Comparison of ENCODE assay signal across 19 cellular contexts in the genomic region with DNA sequence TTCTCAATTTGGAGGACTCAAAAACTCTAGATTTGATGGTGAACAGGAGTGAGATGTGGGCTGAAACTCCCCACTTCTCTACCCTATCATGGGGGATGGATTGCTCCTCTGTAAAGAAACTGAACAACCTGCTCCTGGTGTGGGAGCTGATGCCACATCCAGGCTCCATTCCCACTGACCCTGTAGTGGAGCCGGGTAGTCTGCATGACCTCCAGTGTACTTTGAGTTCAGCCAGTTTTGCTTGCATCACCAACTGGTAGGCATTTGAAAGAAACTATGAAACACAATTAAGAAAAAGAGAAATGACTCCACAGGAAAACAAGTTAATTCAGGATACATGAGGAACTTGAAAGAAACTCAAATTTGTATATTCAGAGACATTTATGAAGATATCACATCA. TPM values are rescaled to one million over a fixed set of nuclear protein-coding genes. Genes with fewer than 3 reads are reported as not detected.
A peak's percentile ranks its signal among the peaks of the same experiment; 100 is the strongest.
DNase-seq lines count a peak whose midpoint lies in the region; ATAC-seq, FAIRE-seq and TF ChIP-seq lines count a peak whose summit lies in the region.
"Had no signal": no experiment of that assay in that cellular context is flagged by ENCODE, and none has a peak within 500 bp of the region (broad histone marks: within the 10 kb centered on the region; RNA-seq: fewer than 3 reads in every experiment).

No MANE protein-coding gene starts in this region.

- H3K56ac ChIP-seq in IMR-90 (ENCODE audit: extremely low read depth, insufficient read depth, low read length) (no peak overlapping the region), H1 (replicated peaks; ENCODE audit: insufficient read length, low read depth, low read length) (no peak overlapping the region)

- H3K27me3 ChIP-seq in Caco-2 (replicated peaks; ENCODE audit: control insufficient read depth, insufficient read depth, low read length) (no peaks in the 10 kb centered on the region), IMR-90 (ENCODE audit: control insufficient read depth, insufficient read depth, low read length) (no peaks in the 10 kb centered on the region), H1 (replicated peaks in 1 of 4; ENCODE audit: control insufficient read depth in 3 of 4, extremely low read depth in 1 of 4, insufficient read depth in 3 of 4, low read length in 3 of 4) (no peaks in the 10 kb centered on the region), hepatocyte (no peaks in the 10 kb centered on the region)
- H3K27me3 ChIP-seq: SJSA1 had no signal

- H3K4me3 Mint-ChIP-seq in Caco-2 (ENCODE audit: unreplicated experiment): no peak overlapping the region
- H3K4me3 Mint-ChIP-seq in mesothelial cell of epicardium: no peak overlapping the region
- H3K4me3 Mint-ChIP-seq: CD4-positive, CD25-positive, alpha-beta regulatory T cell had no signal

- H3K4me2 ChIP-seq in IMR-90 (ENCODE audit: low read depth, low read length) (no peak overlapping the region), H1 (ENCODE audit: insufficient read depth in 1 of 2, low read depth in 2 of 2, low read length in 2 of 2) (no peak overlapping the region), hepatocyte (no peak overlapping the region)

- H3K27ac Mint-ChIP-seq in Caco-2 (ENCODE audit: unreplicated experiment) (peak overlapping the region; percentile 49), mesothelial cell of epicardium (peak overlapping the region; percentile 13)
- H3K27ac Mint-ChIP-seq: CD4-positive, CD25-positive, alpha-beta regulatory T cell had no signal

- H3K23ac ChIP-seq in IMR-90 (ENCODE audit: low read depth, low read length): no peak overlapping the region
- no peak overlapping the region for H3K23ac ChIP-seq in H1 (ENCODE audit: insufficient read length)

- TF ChIP-seq POLR2A in IMR-90 (IDR thresholded peaks at IDR 0.05; ENCODE audit: low read depth, low read length): no peak
- no peak for TF ChIP-seq POLR2A in H1 (IDR thresholded peaks at IDR 0.05; ENCODE audit: control extremely low read depth in 1 of 2, low read depth in 2 of 2, low read length in 2 of 2)

- no peak overlapping the region for H2AK9ac ChIP-seq in IMR-90 (replicated peaks; ENCODE audit: low read depth, low read length, poor library complexity)

- no peak for ATAC-seq in IMR-90 (ENCODE audit: low read depth)
- ATAC-seq: GM12878, Right ventricle myocardium inferior had no signal

- 0 out of 2 replicates have a peak overlapping the region, but pooled peaks have one; percentile 22 for H2BK12ac ChIP-seq in H1 (ENCODE audit: low read depth, low read length)

- intact Hi-C loops in Caco-2 (cut with micrococcal nuclease; ENCODE audit: unreplicated experiment) (no loop called here), IMR-90 (cut with micrococcal nuclease) (no loop called here)

- no peak for TF ChIP-seq CTCF in Caco-2 (IDR thresholded peaks at IDR 0.05; ENCODE audit: insufficient read depth in 1 of 2, low read depth in 1 of 2, low read length in 1 of 2, severe bottlenecking in 1 of 2, unreplicated experiment in 1 of 2)
- TF ChIP-seq CTCF in IMR-90 (conservative IDR thresholded peaks at IDR 0.05; ENCODE audit: low read depth, low read length): no peak
- no peak for TF ChIP-seq CTCF in H1 (IDR thresholded peaks at IDR 0.05; ENCODE audit: control extremely low read depth in 1 of 3, insufficient read depth in 1 of 3, low read depth in 1 of 3, low read length in 3 of 3)
- no peak for TF ChIP-seq CTCF in mesothelial cell of epicardium (IDR thresholded peaks at IDR 0.05; ENCODE audit: unreplicated experiment)
- TF ChIP-seq CTCF in hepatocyte (IDR thresholded peaks at IDR 0.05; ENCODE audit: poor library complexity): no peak

- BruUV-seq in Caco-2 (replicated peaks; lab: Mats Ljungman, UMichigan) (no TSS peak), IMR-90 (replicated peaks; lab: Mats Ljungman, UMichigan) (no TSS peak)

- DNase-seq in Caco-2 (no peak), IMR-90 (no peak), H1 (ENCODE audit: low read depth in 1 of 2, low spot score in 2 of 2) (no peak), mesothelial cell of epicardium (ENCODE audit: low spot score in 2 of 2, unreplicated experiment in 2 of 2) (no peak), hepatocyte (ENCODE audit: low spot score) (no peak), retina (no peak)
- DNase-seq in stimulated activated CD4-positive, alpha-beta T cell treated with anti-CD3 and anti-CD28 coated beads, Interleukin-4, amount 100 ng/mL, for 4 hours: no peak
- DNase-seq: CD4-positive, CD25-positive, alpha-beta regulatory T cell; DMS79; H7; Karpas-422; NCI-H1092 treated with DMSO at 0.1 percent for 48 hours; NCI-H1436 treated with DMSO at 0.1 percent for 48 hours; NCI-H1930; OCI-M1; T-helper 1 cell had no signal

- in situ Hi-C loops in IMR-90 (cut with MboI; ENCODE audit: low sequenced_read_pairs): no loop called here

- FAIRE-seq in H1 (lab: Jason Lieb, UNC): no peak
- FAIRE-seq: GM12878 had no signal

- H3K36me3 ChIP-seq in Caco-2 (ENCODE audit: control insufficient read depth, insufficient read depth, low read length): no peaks in the 10 kb centered on the region
- H3K36me3 ChIP-seq in IMR-90 (ENCODE audit: control insufficient read depth, insufficient read depth, low read length): no peaks in the 10 kb centered on the region
- peaks cover 0 to 4% (median 0%) of the 10 kb centered on the region in 4 experiments; a peak in 1 of 8 replicates for H3K36me3 ChIP-seq in H1 (ENCODE audit: control insufficient read depth in 2 of 4, insufficient read depth in 4 of 4, low read length in 3 of 4)
- no peaks in the 10 kb centered on the region for H3K36me3 ChIP-seq in hepatocyte (replicated peaks; ENCODE audit: insufficient read depth, low read depth)
- H3K36me3 ChIP-seq: SJSA1 had no signal

- no peak overlapping the region for H4K91ac ChIP-seq in IMR-90 (ENCODE audit: insufficient read depth, low read depth, low read length)
- no peak overlapping the region for H4K91ac ChIP-seq in H1 (replicated peaks; ENCODE audit: insufficient read length, low read length)

- H2BK20ac ChIP-seq in IMR-90 (ENCODE audit: low read depth, low read length) (no peak overlapping the region), H1 (ENCODE audit: low read length) (no peak overlapping the region)

- H3K79me2 ChIP-seq in H1 (ENCODE audit: control insufficient read depth in 1 of 2, insufficient read depth in 2 of 2, low read length in 2 of 2) (no peaks in the 10 kb centered on the region), hepatocyte (no peaks in the 10 kb centered on the region)

- peak overlapping the region; percentile 46; the same call in 1 of the 2 replicates for H3K4ac ChIP-seq in IMR-90 (ENCODE audit: low read depth, low read length)
- H3K4ac ChIP-seq in H1 (replicated peaks; ENCODE audit: insufficient read length, low read depth, low read length): no peak overlapping the region

- POLR2A ChIA-PET in Caco-2 (lab: Charles Lee): no interaction called here
- POLR2A ChIA-PET in IMR-90 (lab: Charles Lee; ENCODE audit: unreplicated experiment): no interaction called here
- POLR2A ChIA-PET in H1 (lab: Charles Lee; ENCODE audit: partially characterized antibody): interaction anchor here (1.5 kb wide), 1 partner anchor 81 kb away, joined by 3 read pairs; no protein-coding TSS in a partner anchor

- H3K27me3 Mint-ChIP-seq in Caco-2 (ENCODE audit: insufficient read depth, unreplicated experiment) (no peaks in the 10 kb centered on the region), mesothelial cell of epicardium (ENCODE audit: low read depth) (no peaks in the 10 kb centered on the region)

- H4K20me1 ChIP-seq in IMR-90 (ENCODE audit: insufficient read depth, low read length): no peaks in the 10 kb centered on the region
- no peaks in the 10 kb centered on the region for H4K20me1 ChIP-seq in H1 (replicated peaks in 1 of 2; ENCODE audit: control insufficient read depth in 1 of 2, insufficient read depth in 2 of 2, low read length in 2 of 2)
- no peaks in the 10 kb centered on the region for H4K20me1 ChIP-seq in hepatocyte (ENCODE audit: insufficient read depth, poor library complexity, severe bottlenecking)

- CTCF ChIA-PET in Caco-2 (lab: Charles Lee): no interaction called here
- CTCF ChIA-PET in IMR-90 (lab: Yijun Ruan, JAX): interaction anchor here (0.6 kb wide), 2 partner anchors 42 to 1154 kb away, joined by 4 to 5 read pairs; no protein-coding TSS in a partner anchor
- CTCF ChIA-PET in H1 (lab: Charles Lee; ENCODE audit: partially characterized antibody): interaction anchor here (0.6 to 1.1 kb wide), 2 partner anchors 35 to 87 kb away, joined by 3 read pairs; no protein-coding TSS in a partner anchor

- TF ChIP-seq RAD21 in IMR-90 (IDR thresholded peaks at IDR 0.05; ENCODE audit: low read length) (no peak), H1 (IDR thresholded peaks at IDR 0.05 in 1 of 2, conservative IDR thresholded peaks at IDR 0.05 in 1 of 2; ENCODE audit: low read depth in 2 of 2, low read length in 2 of 2) (no peak)

- H3K4me1 Mint-ChIP-seq in Caco-2 (ENCODE audit: low read depth, unreplicated experiment) (peaks cover 41% of the 10 kb centered on the region), mesothelial cell of epicardium (peaks cover 55% of the 10 kb centered on the region)

- H3K14ac ChIP-seq in IMR-90 (replicated peaks; ENCODE audit: low read depth, low read length): 0 out of 2 replicates have a peak overlapping the region, but pooled peaks have one; percentile 19
- H3K14ac ChIP-seq in H1 (ENCODE audit: insufficient read length): no peak overlapping the region

- no peak overlapping the region for H2BK15ac ChIP-seq in IMR-90 (ENCODE audit: low read depth, low read length)
- H2BK15ac ChIP-seq in H1 (ENCODE audit: low read length): no peak overlapping the region

- peaks cover 42% of the 10 kb centered on the region for H3K4me1 ChIP-seq in Caco-2
- peaks cover 24% of the 10 kb centered on the region for H3K4me1 ChIP-seq in IMR-90 (ENCODE audit: control insufficient read depth, insufficient read depth, low read length)
- peaks cover 4 to 18% (median 13%) of the 10 kb centered on the region in 4 experiments for H3K4me1 ChIP-seq in H1 (replicated peaks in 1 of 4; ENCODE audit: control insufficient read depth in 3 of 4, insufficient read depth in 4 of 4, low read length in 3 of 4)
- H3K4me1 ChIP-seq in hepatocyte (ENCODE audit: insufficient read depth): peaks cover 30% of the 10 kb centered on the region

- H3K9me3 ChIP-seq in Caco-2 (no peaks in the 10 kb centered on the region; the same call in 1 of the 2 replicates), IMR-90 (ENCODE audit: control insufficient read depth, insufficient read depth, low read length) (peaks cover 2% of the 10 kb centered on the region; the same call in 1 of the 2 replicates), H1 (ENCODE audit: insufficient read depth in 2 of 2, low read depth in 1 of 2, low read length in 1 of 2) (no peaks in the 10 kb centered on the region), hepatocyte (ENCODE audit: low read depth) (no peaks in the 10 kb centered on the region)
- H3K9me3 ChIP-seq: SJSA1 had no signal

- no CpG with 5 or more reads among the region's 1 CpG for WGBS in IMR-90 (ENCODE audit: extremely low coverage in 2 of 2, insufficient read length in 1 of 2), 2 experiments
- 88% methylated on average over 1 of the region's 1 CpG; no CpG with 5 or more reads in 1 of the 2 experiments for WGBS in H1 (ENCODE audit: extremely low coverage in 1 of 2, insufficient coverage in 1 of 2, insufficient read length in 1 of 2, insufficient replicate concordance in 2 of 2, low coverage in 1 of 2, low lambda C conversion rate in 2 of 2, missing lambda C conversion rate in 1 of 2), 2 experiments
- WGBS in hepatocyte (ENCODE audit: low lambda C conversion rate, missing lambda C conversion rate): 70% methylated on average over 1 of the region's 1 CpG

- H3K36me3 Mint-ChIP-seq in Caco-2 (ENCODE audit: insufficient read depth, unreplicated experiment) (no peaks in the 10 kb centered on the region), mesothelial cell of epicardium (no peaks in the 10 kb centered on the region)
- H3K36me3 Mint-ChIP-seq: CD4-positive, CD25-positive, alpha-beta regulatory T cell had no signal

- H2BK5ac ChIP-seq in IMR-90 (ENCODE audit: low read depth, low read length, poor library complexity, severe bottlenecking) (no peak overlapping the region), H1 (ENCODE audit: low read depth, low read length) (no peak overlapping the region)

- no peak overlapping the region for H2AFZ ChIP-seq in IMR-90 (replicated peaks; ENCODE audit: low read length, poor library complexity)
- no peak overlapping the region for H2AFZ ChIP-seq in H1 (ENCODE audit: low read length)
- H2AFZ ChIP-seq in hepatocyte: no peak overlapping the region

- no peak overlapping the region for H4K8ac ChIP-seq in IMR-90 (ENCODE audit: low read depth in 2 of 2, low read length in 2 of 2)
- H4K8ac ChIP-seq in H1 (ENCODE audit: extremely low read depth, insufficient read depth, low read length): no peak overlapping the region

- dilution Hi-C loops in IMR-90 (cut with HindIII; ENCODE audit: low sequenced_read_pairs, unreplicated experiment): no loop called here

- H2BK120ac ChIP-seq in IMR-90 (ENCODE audit: low read depth, low read length) (no peak overlapping the region), H1 (replicated peaks; ENCODE audit: low read depth, low read length) (no peak overlapping the region)

- no peak overlapping the region for H4K5ac ChIP-seq in IMR-90 (ENCODE audit: low read depth, low read length)
- no peak overlapping the region for H4K5ac ChIP-seq in H1 (ENCODE audit: insufficient read length, low read depth, low read length)

- H3K9ac ChIP-seq in IMR-90 (ENCODE audit: low read depth, low read length): no peak overlapping the region
- H3K9ac ChIP-seq in H1 (replicated peaks in 1 of 4; ENCODE audit: extremely low read depth in 1 of 4, low read depth in 3 of 4, low read length in 3 of 4): no peak overlapping the region

- H3K18ac ChIP-seq in IMR-90 (ENCODE audit: low read depth, low read length) (no peak overlapping the region), H1 (ENCODE audit: extremely low read depth, low read length) (no peak overlapping the region)

- H3K27ac ChIP-seq in IMR-90 (ENCODE audit: insufficient read depth, low read length) (no peak overlapping the region), H1 (ENCODE audit: low read depth, low read length) (no peak overlapping the region), hepatocyte (no peak overlapping the region)
- H3K27ac ChIP-seq: SJSA1 had no signal

- H3K9me3 Mint-ChIP-seq in Caco-2 (ENCODE audit: unreplicated experiment) (no peaks in the 10 kb centered on the region), mesothelial cell of epicardium (peaks cover 6% of the 10 kb centered on the region)

- no peaks in the 10 kb centered on the region for H3K9me2 ChIP-seq in hepatocyte (replicated peaks; ENCODE audit: insufficient read depth)

- H3K79me1 ChIP-seq in IMR-90 (ENCODE audit: low read depth in 1 of 2, low read length in 2 of 2): peaks cover 0 to 13% of the 10 kb centered on the region in 2 experiments; a peak in 1 of 4 replicates
- H3K79me1 ChIP-seq in H1 (ENCODE audit: low read depth, low read length): no peaks in the 10 kb centered on the region

- H2AK5ac ChIP-seq in IMR-90 (ENCODE audit: low read depth, low read length) (0 out of 2 replicates have a peak overlapping the region, but pooled peaks have one; percentile 24), H1 (ENCODE audit: low read depth, low read length) (no peak overlapping the region)

- H3K4me3 ChIP-seq in Caco-2 (ENCODE audit: low read depth, low read length) (no peak overlapping the region), IMR-90 (ENCODE audit: insufficient read depth, low read depth, low read length) (no peak overlapping the region), H1 (ENCODE audit: extremely low read depth in 1 of 4, insufficient read depth in 2 of 4, low read depth in 3 of 4, low read length in 4 of 4) (no peak overlapping the region), hepatocyte (no peak overlapping the region)
- H3K4me3 ChIP-seq: GM12878, SJSA1 had no signal

- H3K9me1 ChIP-seq in IMR-90 (ENCODE audit: insufficient read depth, low read length): peaks cover 19% of the 10 kb centered on the region

- no peak for TF ChIP-seq EP300 in H1 (IDR thresholded peaks at IDR 0.05; ENCODE audit: borderline replicate concordance in 1 of 2, low read depth in 2 of 2, low read length in 2 of 2)

- H3K23me2 ChIP-seq in H1 (ENCODE audit: low read depth, low read length): no peaks in the 10 kb centered on the region

RNA-seq across cellular contexts. Expression of gene EMP1, which starts 27.3 kb away (rescaled TPM):
- 6.6 and 10.2 TPM in 2 replicates for total RNA-seq in Caco-2 (2022)
- 137 and 570 TPM in 2 replicates for total RNA-seq in IMR-90 (2012; rRNA removed)
- polyA plus RNA-seq in IMR-90 (2012; rRNA removed): 106 and 201 TPM in 2 replicates
- 69.6 and 82.0 TPM in 2 replicates for polyA plus RNA-seq in IMR-90 (2012; cell fraction: cytosol; rRNA removed)
- 81.8 and 230 TPM in 2 replicates for polyA plus RNA-seq in IMR-90 (2012; cell fraction: nucleus; rRNA removed; ENCODE audit: low replicate concordance)
- total RNA-seq in H1 (2021; fragmentation: NEBNext Ultra II Directional; extraction: Animal tissue kit (Norgen Biotek cat#: 25700)): 0.57 and 0.65 TPM in 2 replicates
- polyA plus RNA-seq in H1 (2011; rRNA removed): 0.17 and 0.53 TPM in 2 replicates
- polyA plus RNA-seq in H1 (2011; cell fraction: cytosol; rRNA removed): 0.21 TPM
- 0.94 TPM for polyA plus RNA-seq in H1 (2011; cell fraction: nucleus; rRNA removed)
- polyA plus RNA-seq in H1 (2012, experiment 1 of 2): 0.25 to 0.76 TPM (median 0.59 TPM) in 4 replicates
- polyA plus RNA-seq in H1 (2012, experiment 2 of 2): 0.03 TPM
- polyA plus RNA-seq in H1 (2013, experiment 1 of 2): 0.24 TPM
- polyA plus RNA-seq in H1 (2013, experiment 2 of 2): 0.46 TPM
- 1.3 and 1.4 TPM in 2 replicates for polyA minus RNA-seq in H1 (2011; rRNA and poly(A)+ RNA removed)
- polyA minus RNA-seq in H1 (2011; cell fraction: cytosol; rRNA and poly(A)+ RNA removed): 3.7 TPM
- polyA minus RNA-seq in H1 (2011; cell fraction: nucleus; rRNA and poly(A)+ RNA removed): 0.50 TPM
- total RNA-seq in mesothelial cell of epicardium: 16.3 to 19.0 TPM (median 16.5 TPM) in 3 replicates
- total RNA-seq in hepatocyte: 39.9 and 67.3 TPM in 2 replicates
- polyA plus RNA-seq in hepatocyte: 51.1 and 52.6 TPM in 2 replicates
